Comparison of ENCODE assay signal across 16 cellular contexts in the genomic region with DNA sequence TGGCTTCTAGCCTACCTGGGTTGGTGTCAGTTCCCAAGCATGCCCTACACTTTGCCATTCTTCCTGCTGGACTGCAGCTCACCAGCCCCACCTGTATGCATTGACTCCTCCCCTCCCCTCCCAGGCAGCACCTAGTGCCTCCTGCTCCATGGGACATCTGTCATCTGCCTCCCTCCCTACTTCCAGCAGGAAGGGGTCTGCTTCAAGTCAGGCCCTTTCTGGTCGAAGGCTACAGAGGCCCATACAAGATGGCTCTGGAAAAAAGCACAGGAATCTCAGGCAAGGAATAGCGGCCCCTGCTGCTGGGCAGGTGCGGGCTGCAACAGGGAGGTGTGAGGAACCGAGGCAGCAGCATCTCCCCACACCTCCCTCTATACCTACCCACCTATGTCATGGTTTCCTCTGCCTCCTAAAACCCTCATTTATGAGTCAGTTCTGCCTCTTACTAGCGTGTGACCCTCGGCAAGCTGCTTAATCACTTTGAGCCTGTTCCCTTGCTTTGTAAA. TPM values are rescaled to one million over a fixed set of nuclear protein-coding genes. Genes with fewer than 3 reads are reported as not detected.
DNase-seq lines count a peak whose midpoint lies in the region; ATAC-seq and TF ChIP-seq lines count a peak whose summit lies in the region.
"Had no signal": no experiment of that assay in that cellular context is flagged by ENCODE, and none has a peak within 500 bp of the region (broad histone marks: within the 10 kb centered on the region; RNA-seq: fewer than 3 reads in every experiment).

No MANE protein-coding gene starts in this region.

- no peak for TF ChIP-seq CTCF in spleen (IDR thresholded peaks at IDR 0.05 in 8 of 11, conservative IDR thresholded peaks at IDR 0.05 in 3 of 11)

- peaks cover 0 to 11% (median 0%) of the 10 kb centered on the region in 7 donors for H3K27me3 ChIP-seq in spleen (replicated peaks in 1 of 7)
- H3K27me3 ChIP-seq: tibial nerve had no signal

- no peak overlapping the region for H3K27ac ChIP-seq in spleen
- H3K27ac ChIP-seq: epithelial cell of prostate, tibial nerve had no signal

- H3K9me3 ChIP-seq in spleen, result no peaks in the 10 kb centered on the region
- H3K9me3 ChIP-seq: tibial nerve had no signal

- no peaks in the 10 kb centered on the region for H3K36me3 ChIP-seq in spleen
- H3K36me3 ChIP-seq: tibial nerve had no signal

- TF ChIP-seq POLR2A in spleen (IDR thresholded peaks at IDR 0.05), result no peak

- DNase-seq in NCI-H187 treated with DMSO at 0.1 percent for 48 hours (lab: John Stamatoyannopoulos, UW), result peak; percentile 9
- DNase-seq in NCI-H187 (lab: John Stamatoyannopoulos, UW), result no peak
- peak; percentile 38 for DNase-seq in NCI-H510A (lab: John Stamatoyannopoulos, UW)
- DNase-seq in spleen, result peak; percentile 36
- DNase-seq: activated gamma-delta T cell; CD4-positive, CD25-positive, alpha-beta regulatory T cell; glutamatergic neuron; NCI-H1048; NCI-H526 had no signal

- ATAC-seq in esophagus mucosa (peak; percentile 41), HG02885 (IDR thresholded peaks at IDR 0.05; ENCODE audit: poor library complexity, unreplicated experiment) (no peak), GM21528 (IDR thresholded peaks at IDR 0.05; ENCODE audit: low FRiP score, unreplicated experiment) (no peak), GM21576 (IDR thresholded peaks at IDR 0.05; ENCODE audit: unreplicated experiment) (no peak)
- ATAC-seq: stimulated activated effector memory CD8-positive, alpha-beta T cell treated with anti-CD3 and anti-CD28 coated beads, Interleukin-12 subunit alpha, Interleukin-12 subunit beta, amount 100 ng/mL, for 72 hours had no signal

- intact Hi-C loops in spleen (cut with DNase I; ENCODE audit: low total_unique reads), result no loop called here

- no peak overlapping the region for H3K4me3 ChIP-seq in spleen
- H3K4me3 ChIP-seq: tibial nerve had no signal

- 64 to 74% (median 72%) methylated on average over 6 of the region's 6 CpGs for WGBS in spleen, 5 donors

- no peaks in the 10 kb centered on the region for H3K4me1 ChIP-seq in spleen
- H3K4me1 ChIP-seq: tibial nerve had no signal

RNA-seq across cellular contexts. Expression of a gene that starts 19.7 kb away (rescaled TPM):
- 18.5 TPM for total RNA-seq in esophagus mucosa
- total RNA-seq in spleen, result 1 to 10 TPM in 6 of 7 donors, under 1 TPM in 1; 0.60 to 5.4 (median 1.3) TPM
- polyA plus RNA-seq in spleen, result 1 to 10 TPM; 1.1 to 1.5 (median 1.2) TPM

Comparison
In these comparisons a context has a peak if more than half of its experiments do, and no peak if none do; other contexts are left out.
1. DNase-seq: peak in NCI-H187 treated with DMSO at 0.1 percent for 48 hours (single experiment), NCI-H510A (single experiment) and spleen (single experiment); none in NCI-H187 (0 of 2).